38 cellular contexts compared by ENCODE assay signal in the genomic region with DNA sequence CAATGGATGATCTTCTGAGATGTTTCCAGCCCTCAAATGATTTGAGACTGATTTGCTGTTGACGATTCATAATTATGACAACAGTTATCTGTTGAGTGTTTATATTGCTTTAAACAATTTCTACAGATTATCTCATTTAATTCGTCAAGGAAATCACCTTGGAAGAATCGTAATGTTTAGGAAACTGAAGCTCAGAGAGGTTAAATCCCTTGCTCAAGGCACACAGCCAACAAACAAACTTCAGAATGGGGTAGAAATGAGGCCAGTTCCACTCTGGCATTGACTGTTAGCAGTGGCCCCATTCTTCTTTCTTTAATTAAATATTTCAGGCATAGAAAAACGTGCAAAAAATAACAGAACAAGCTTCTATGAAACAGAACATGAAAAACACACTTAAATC. TPM values are rescaled to one million over a fixed set of nuclear protein-coding genes. Genes with fewer than 3 reads are reported as not detected.
"Had no signal": no experiment of that assay in that cellular context is flagged by ENCODE, and none has a peak within 500 bp of the region (broad histone marks: within the 10 kb centered on the region; RNA-seq: fewer than 3 reads in every experiment).

No MANE protein-coding gene starts in this region.

- DNase-seq: Karpas-422, Kasumi-1, MG63, MM.1S, MV-4-11, NCI-H1048, NCI-H1092, NCI-H1092 treated with DMSO at 0.1 percent for 48 hours, NCI-H1105, NCI-H1105 treated with DMSO at 0.1 percent for 48 hours, NCI-H1417, NCI-H1417 treated with DMSO at 0.1 percent for 48 hours, NCI-H1436, NCI-H1436 treated with DMSO at 0.1 percent for 48 hours, NCI-H146, NCI-H1694, NCI-H1694 treated with DMSO at 0.1 percent for 48 hours, NCI-H187, NCI-H187 treated with DMSO at 0.1 percent for 48 hours, NCI-H1930, NCI-H2029, NCI-H2029 treated with DMSO at 0.1 percent for 48 hours, NCI-H2081, NCI-H2081 treated with DMSO at 0.1 percent for 48 hours, NCI-H2107, NCI-H2171, NCI-H2171 treated with DMSO at 0.1 percent for 48 hours, NCI-H2227 treated with DMSO at 0.1 percent for 48 hours, NCI-H226, NCI-H345, NCI-H446, NCI-H446 treated with DMSO at 0.1 percent for 48 hours, NCI-H510A, NCI-H510A treated with DMSO at 0.1 percent for 48 hours had no signal

- H3K4me3 ChIP-seq: MG63 had no signal

- H3K9me3 ChIP-seq: MG63 had no signal

- H3K36me3 ChIP-seq: MG63 had no signal

RNA-seq across cellular contexts. Expression of a gene that starts 4.0 kb away (rescaled TPM):
- total RNA-seq: LHCN-M2, M059J, MCF 10A, NCI-H460 had no signal
